8 cellular contexts compared by ENCODE assay signal in the genomic region with DNA sequence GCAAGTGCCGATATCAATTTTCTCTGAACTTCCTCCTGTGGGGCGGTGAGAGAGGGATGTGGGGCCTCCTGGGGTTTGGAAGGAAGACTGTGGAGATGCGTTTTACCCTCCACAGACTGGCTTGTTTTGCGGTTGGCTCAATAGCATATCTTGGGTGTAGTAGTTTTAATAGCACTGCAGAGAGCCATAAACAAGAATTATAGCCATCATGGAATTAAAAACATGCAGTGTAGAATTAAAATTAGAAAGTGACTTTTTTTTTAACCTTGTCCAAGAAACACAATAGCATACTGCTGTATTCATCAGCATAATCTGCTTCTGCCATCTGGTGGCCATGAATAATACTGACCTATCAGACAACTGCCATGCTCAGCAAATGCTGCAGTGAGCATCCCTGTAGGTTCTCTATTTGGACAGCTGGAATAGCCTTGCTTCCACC. TPM values are rescaled to one million over a fixed set of nuclear protein-coding genes. Genes with fewer than 3 reads are reported as not detected.
DNase-seq lines count a peak whose midpoint lies in the region; ATAC-seq and FAIRE-seq lines count a peak whose summit lies in the region.

No MANE protein-coding gene starts in this region.

- no peaks in the 10 kb centered on the region for H3K9me3 ChIP-seq in MG63

- H3K4me3 ChIP-seq in MG63, result no peak overlapping the region

- H3K36me3 ChIP-seq in MG63, result no peaks in the 10 kb centered on the region

- no peaks in the 10 kb centered on the region for H3K27me3 ChIP-seq in MG63

- ATAC-seq in GM19351 (IDR thresholded peaks at IDR 0.05; ENCODE audit: unreplicated experiment) (peak; percentile 71), HG03521 (IDR thresholded peaks at IDR 0.05; ENCODE audit: unreplicated experiment) (no peak)

- peak; percentile 99 for FAIRE-seq in islet of Langerhans (lab: Jason Lieb, UNC)

- peak; percentile 64 for DNase-seq in Caki2 (ENCODE audit: low read depth)
- DNase-seq in MG63, result peak; percentile 13
- peak; percentile 63 for DNase-seq in RPMI8226
- DNase-seq in brain pericyte (ENCODE audit: low read depth, low spot score), result peak; percentile 65
- DNase-seq in stimulated activated CD4-positive, alpha-beta T cell treated with anti-CD3 and anti-CD28 coated beads, Interleukin-4, amount 100 ng/mL, for 24 hours, result peak; percentile 42

- in situ Hi-C loops in Caki2 (cut with HindIII; ENCODE audit: low pct_unique_long_range_greater_than_20kb, low sequenced_read_pairs), result no loop called here

RNA-seq across cellular contexts. Expression of gene SCML1, which starts 47.3 kb away (rescaled TPM):
- 10.1 and 10.4 TPM in 2 replicates for total RNA-seq in Caki2 (2014; rRNA removed; shearing (Covaris generic); ENCODE audit: low replicate concordance)
- total RNA-seq in MG63 (2014; rRNA removed; shearing (Covaris generic); ENCODE audit: low replicate concordance), result 24.7 and 32.8 TPM in 2 replicates

Comparison
In these comparisons a context has a peak if more than half of its experiments do, and no peak if none do; other contexts are left out.
1. DNase-seq: peak in every context shown above with its lines; median percentile 65 in brain pericyte; 64 in Caki2; 63 in RPMI8226; 42 in stimulated activated CD4-positive, alpha-beta T cell treated with anti-CD3 and anti-CD28 coated beads, Interleukin-4, amount 100 ng/mL, for 24 hours; 13 in MG63.